ENCODE assay signal across 14 cellular contexts in genomic region chr22:24810043-24810749, GRCh38. TPM values are rescaled to one million over a fixed set of nuclear protein-coding genes. Genes with fewer than 3 reads are reported as not detected.
DNase-seq lines count a peak whose midpoint lies in the region; ATAC-seq, FAIRE-seq and TF ChIP-seq lines count a peak whose summit lies in the region.
"Had no signal": no experiment of that assay in that cellular context is flagged by ENCODE, and none has a peak within 500 bp of the region (broad histone marks: within the 10 kb centered on the region; RNA-seq: fewer than 3 reads in every experiment).

No MANE protein-coding gene starts in this region.

- H3K4me2 ChIP-seq in hepatocyte: no peak overlapping the region

- peaks cover 24% of the 10 kb centered on the region for H3K27me3 Mint-ChIP-seq in T-helper 2 cell treated with Interferon-gamma antibody and Interleukin-4, amounts not matched to agents 5 μg/mL and 100 μg/mL, for 36 hours (ENCODE audit: low read depth)

- no peaks in the 10 kb centered on the region for H3K4me1 ChIP-seq in hepatocyte (ENCODE audit: insufficient read depth)
- H3K4me1 ChIP-seq: HAP-1 had no signal

- TF ChIP-seq CTCF in hepatocyte (IDR thresholded peaks at IDR 0.05; ENCODE audit: poor library complexity): no peak

- 76% methylated on average over 14 of the region's 14 CpGs for WGBS in hepatocyte (ENCODE audit: low lambda C conversion rate, missing lambda C conversion rate)

- no peaks in the 10 kb centered on the region for H4K20me1 ChIP-seq in hepatocyte (ENCODE audit: insufficient read depth, poor library complexity, severe bottlenecking)

- no peaks in the 10 kb centered on the region for H3K27me3 ChIP-seq in hepatocyte

- no peak overlapping the region for H3K4me3 ChIP-seq in hepatocyte
- H3K4me3 ChIP-seq: GM12878, HAP-1 had no signal

- H3K4me3 Mint-ChIP-seq in T-helper 2 cell treated with Interferon-gamma antibody and Interleukin-4, amounts not matched to agents 5 μg/mL and 100 μg/mL, for 36 hours: peak overlapping the region; percentile 46

- FAIRE-seq in HTR-8/SVneo (lab: Jason Lieb, UNC): no peak
- FAIRE-seq: astrocyte, GM12878 had no signal

- no peaks in the 10 kb centered on the region for H3K9me2 ChIP-seq in hepatocyte (replicated peaks; ENCODE audit: insufficient read depth)

- no peaks in the 10 kb centered on the region for H3K9me3 ChIP-seq in hepatocyte (ENCODE audit: low read depth)
- H3K9me3 ChIP-seq: HAP-1 had no signal

- ATAC-seq in HG02610 (IDR thresholded peaks at IDR 0.05; ENCODE audit: unreplicated experiment) (no peak), HG03457 (IDR thresholded peaks at IDR 0.05; ENCODE audit: unreplicated experiment) (no peak)
- ATAC-seq: GM12878 had no signal

- H2AFZ ChIP-seq in hepatocyte: no peak overlapping the region

- no peaks in the 10 kb centered on the region for H3K79me2 ChIP-seq in hepatocyte

- H3K27ac ChIP-seq in hepatocyte (peak overlapping the region; percentile 12), temporal lobe (ENCODE audit: low read depth, low read length) (peak overlapping the region; percentile 74)

- peaks cover 11% of the 10 kb centered on the region for H3K9me3 Mint-ChIP-seq in T-helper 2 cell treated with Interferon-gamma antibody and Interleukin-4, amounts not matched to agents 5 μg/mL and 100 μg/mL, for 36 hours

- DNase-seq in NCI-H526 (lab: John Stamatoyannopoulos, UW): peak; percentile 25 to 53
- DNase-seq in NCI-H526 treated with DMSO at 0.1 percent for 48 hours (lab: John Stamatoyannopoulos, UW): no peak
- DNase-seq in T-helper 2 cell treated with Interferon-gamma antibody and Interleukin-4, amounts not matched to agents 5 μg/mL and 100 μg/mL, for 36 hours (ENCODE audit: low spot score): peak; percentile 12
- peak; percentile 44 for DNase-seq in hepatocyte (ENCODE audit: low spot score)
- no peak for DNase-seq in HTR-8/SVneo (ENCODE audit: insufficient read length, low spot score)

- H3K27ac Mint-ChIP-seq in T-helper 2 cell treated with Interferon-gamma antibody and Interleukin-4, amounts not matched to agents 5 μg/mL and 100 μg/mL, for 36 hours: no peak overlapping the region

- H3K36me3 Mint-ChIP-seq in T-helper 2 cell treated with Interferon-gamma antibody and Interleukin-4, amounts not matched to agents 5 μg/mL and 100 μg/mL, for 36 hours (ENCODE audit: low read depth): peaks cover 3% of the 10 kb centered on the region

- peaks cover 21% of the 10 kb centered on the region for H3K4me1 Mint-ChIP-seq in T-helper 2 cell treated with Interferon-gamma antibody and Interleukin-4, amounts not matched to agents 5 μg/mL and 100 μg/mL, for 36 hours (ENCODE audit: low read depth)

- H3K36me3 ChIP-seq in hepatocyte (replicated peaks; ENCODE audit: insufficient read depth, low read depth): no peaks in the 10 kb centered on the region
- H3K36me3 ChIP-seq: HAP-1 had no signal

RNA-seq across cellular contexts. Expression of gene SGSM1, which starts 4.2 kb away (rescaled TPM):
- 3.1 and 3.5 TPM in 2 replicates for total RNA-seq in hepatocyte
- 1.7 TPM in 2 replicates for polyA plus RNA-seq in hepatocyte
- 10.1 TPM for total RNA-seq in temporal lobe
- total RNA-seq: GM12878, OCI-LY7 had no signal
- polyA plus RNA-seq: GM12878 had no signal

RNA-seq across cellular contexts. Expression of gene PIWIL3, which starts 35.7 kb away (rescaled TPM):
- 0.12 TPM in 1 of 2 replicates, not detected in the other for total RNA-seq in hepatocyte
- not detected in 2 replicates for polyA plus RNA-seq in hepatocyte
- total RNA-seq in temporal lobe: not detected
- total RNA-seq: astrocyte, HT-29, OCI-LY7, progenitor cell of endocrine pancreas had no signal
- polyA plus RNA-seq: GM12878 had no signal

Comparison
In these comparisons a context has a peak if more than half of its experiments do, and no peak if none do; other contexts are left out.
1. DNase-seq: peak in NCI-H526 (2 of 2), T-helper 2 cell treated with Interferon-gamma antibody and Interleukin-4, amounts not matched to agents 5 μg/mL and 100 μg/mL, for 36 hours (single experiment) and hepatocyte (single experiment); none in NCI-H526 treated with DMSO at 0.1 percent for 48 hours (single experiment) and HTR-8/SVneo (single experiment).